Comparison of ENCODE assay signal across 12 cellular contexts in the genomic region with DNA sequence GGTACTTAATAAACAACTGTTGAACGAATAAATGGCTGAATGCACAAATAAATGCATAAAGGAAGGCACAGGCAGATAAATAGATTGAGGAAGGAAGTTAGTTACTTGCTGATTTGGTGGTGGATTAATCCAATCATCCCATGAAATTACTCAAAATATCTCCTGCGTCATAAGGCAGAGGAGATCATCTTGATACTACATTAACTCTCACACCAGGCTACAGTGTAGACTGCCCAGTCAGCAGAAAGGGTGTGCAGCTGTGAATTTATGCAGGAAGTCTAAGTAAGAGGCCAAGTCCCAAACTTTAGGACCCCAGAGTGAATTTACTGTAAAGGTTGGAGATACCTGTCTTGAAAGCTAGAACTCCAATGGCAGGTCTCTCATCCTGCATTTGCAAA. TPM values are rescaled to one million over a fixed set of nuclear protein-coding genes. Genes with fewer than 3 reads are reported as not detected.
DNase-seq lines count a peak whose midpoint lies in the region; ATAC-seq and TF ChIP-seq lines count a peak whose summit lies in the region.
"Had no signal": no experiment of that assay in that cellular context is flagged by ENCODE, and none has a peak within 500 bp of the region (broad histone marks: within the 10 kb centered on the region; RNA-seq: fewer than 3 reads in every experiment).

No MANE protein-coding gene starts in this region.

- no peak overlapping the region for H3K23ac ChIP-seq in H9 (ENCODE audit: insufficient read length, low read depth, low read length)

- H3K23me2 ChIP-seq in H9 (ENCODE audit: insufficient read length, low read depth, low read length, poor library complexity, severe bottlenecking), result no peaks in the 10 kb centered on the region

- H3K9ac ChIP-seq in rectal smooth muscle tissue (ENCODE audit: low read length) (no peak overlapping the region), H9 (ENCODE audit: extremely low read depth, insufficient read length, low read length) (no peak overlapping the region)

- H3K9me3 Mint-ChIP-seq in MCF 10A (ENCODE audit: unreplicated experiment), result no peaks in the 10 kb centered on the region
- no peaks in the 10 kb centered on the region for H3K9me3 Mint-ChIP-seq in H9

- CTCF ChIA-PET in AG04450 (lab: Charles Lee) (interaction anchor here (1.0 kb wide), 1 partner anchor 274 kb away, joined by 3 read pairs; no protein-coding TSS in a partner anchor), MCF 10A (lab: Yijun Ruan, JAX) (interaction anchor here (0.6 to 4.3 kb wide), 10 partner anchors 18 to 157 kb away, joined by 3 to 23 read pairs (median 3); no protein-coding TSS in a partner anchor)

- H3K27me3 Mint-ChIP-seq in MCF 10A (ENCODE audit: insufficient read depth, unreplicated experiment) (no peaks in the 10 kb centered on the region), H9 (ENCODE audit: low read depth) (no peaks in the 10 kb centered on the region; the same call in 1 of the 2 replicates)

- H3K79me2 ChIP-seq in hepatocyte (peaks cover 26% of the 10 kb centered on the region), H9 (ENCODE audit: insufficient read depth, low read length) (no peaks in the 10 kb centered on the region)

- H3K4ac ChIP-seq in H9 (ENCODE audit: low read depth, low read length), result no peak overlapping the region

- no peak overlapping the region for H3K14ac ChIP-seq in H9 (ENCODE audit: insufficient read depth, low read length)

- intact Hi-C loops in MCF 10A (cut with micrococcal nuclease) (loop anchor here (1.0 to 2.0 kb wide), 4 partner anchors 28 to 212 kb away; no protein-coding TSS in a partner anchor), mucosa of descending colon (cut with DNase I, micrococcal nuclease) (no loop called here)

- H2BK20ac ChIP-seq in H9 (ENCODE audit: low read depth, low read length, poor library complexity, severe bottlenecking), result no peak overlapping the region

- H3K36me3 ChIP-seq in hepatocyte (replicated peaks; ENCODE audit: insufficient read depth, low read depth) (no peaks in the 10 kb centered on the region), rectal smooth muscle tissue (ENCODE audit: control insufficient read depth, insufficient read depth, low read length) (no peaks in the 10 kb centered on the region), mucosa of descending colon (ENCODE audit: low read depth) (no peaks in the 10 kb centered on the region)

- H3K27ac ChIP-seq in AG04450 (ENCODE audit: low read depth, low read length) (peak overlapping the region; percentile 94), hepatocyte (peak overlapping the region; percentile 86), rectal smooth muscle tissue (ENCODE audit: low read depth, low read length) (peak overlapping the region; percentile 66), H9 (ENCODE audit: insufficient read length, low read depth, low read length) (no peak overlapping the region)
- H3K27ac ChIP-seq: HL-60 had no signal

- peaks cover 41% of the 10 kb centered on the region for H3K4me1 ChIP-seq in hepatocyte (ENCODE audit: insufficient read depth)
- H3K4me1 ChIP-seq in rectal smooth muscle tissue (ENCODE audit: control insufficient read depth, insufficient read depth, low read length), result peaks cover 52% of the 10 kb centered on the region
- peaks cover 4% of the 10 kb centered on the region; the same call in 1 of the 2 replicates for H3K4me1 ChIP-seq in H9 (ENCODE audit: insufficient read depth, low read length)
- H3K4me1 ChIP-seq in mucosa of descending colon (ENCODE audit: low read depth), result no peaks in the 10 kb centered on the region

- ATAC-seq in GM18861 (IDR thresholded peaks at IDR 0.05; ENCODE audit: unreplicated experiment) (no peak), mucosa of descending colon (no peak)

- no peak overlapping the region for H2AFZ ChIP-seq in hepatocyte
- no peak overlapping the region for H2AFZ ChIP-seq in H9 (ENCODE audit: low read length)

- no peak overlapping the region for H2BK12ac ChIP-seq in H9 (ENCODE audit: insufficient read length, low read depth, low read length)

- H3K56ac ChIP-seq in H9 (ENCODE audit: insufficient read length, low read depth, low read length), result no peak overlapping the region

- no peak for TF ChIP-seq CTCF in AG04450 (IDR thresholded peaks at IDR 0.05; ENCODE audit: low read depth, low read length)
- TF ChIP-seq CTCF in MCF 10A (IDR thresholded peaks at IDR 0.05; ENCODE audit: unreplicated experiment), result no peak
- no peak for TF ChIP-seq CTCF in hepatocyte (IDR thresholded peaks at IDR 0.05; ENCODE audit: poor library complexity)
- no peak for TF ChIP-seq CTCF in H9 (conservative IDR thresholded peaks at IDR 0.05)
- no peak for TF ChIP-seq CTCF in mucosa of descending colon (IDR thresholded peaks at IDR 0.05)

- no peaks in the 10 kb centered on the region for H3K9me2 ChIP-seq in hepatocyte (replicated peaks; ENCODE audit: insufficient read depth)

- H3K27ac Mint-ChIP-seq in MCF 10A (ENCODE audit: low read depth, unreplicated experiment) (peak overlapping the region; percentile 83), H9 (no peak overlapping the region; a peak in 1 of 7 replicates)

- H2BK120ac ChIP-seq in H9 (ENCODE audit: low read depth, low read length, poor library complexity, severe bottlenecking), result no peak overlapping the region

- POLR2A ChIA-PET in AG04450 (lab: Yijun Ruan, JAX) (interaction anchor here (0.7 to 1.9 kb wide), 9 partner anchors 10 to 315 kb away, joined by 3 to 12 read pairs (median 5); no protein-coding TSS in a partner anchor), MCF 10A (lab: Yijun Ruan, JAX) (interaction anchor here (0.6 to 6.5 kb wide), 16 partner anchors 18 to 345 kb away, joined by 3 to 84 read pairs (median 6); no protein-coding TSS in a partner anchor)

- H3K4me2 ChIP-seq in hepatocyte (peak overlapping the region; percentile 15), H9 (ENCODE audit: insufficient read depth, insufficient read length, low read length) (no peak overlapping the region)

- peaks cover 70% of the 10 kb centered on the region for H3K4me1 Mint-ChIP-seq in MCF 10A (ENCODE audit: insufficient read depth, unreplicated experiment)
- H3K4me1 Mint-ChIP-seq in H9, result peaks cover 10 to 24% of the 10 kb centered on the region in 2 experiments

- H2AK5ac ChIP-seq in H9 (ENCODE audit: insufficient read length, low read length), result no peak overlapping the region

- H3T11ph ChIP-seq in H9 (ENCODE audit: low read length), result no peak overlapping the region

- no peaks in the 10 kb centered on the region for H3K9me3 ChIP-seq in AG04450 (ENCODE audit: control insufficient read depth, insufficient read depth, low read length)
- no peaks in the 10 kb centered on the region for H3K9me3 ChIP-seq in hepatocyte (ENCODE audit: low read depth)
- no peaks in the 10 kb centered on the region for H3K9me3 ChIP-seq in H9 (ENCODE audit: control insufficient read depth, low read depth, low read length)
- H3K9me3 ChIP-seq in mucosa of descending colon, result no peaks in the 10 kb centered on the region

- H3K4me3 ChIP-seq in AG04450 (ENCODE audit: low read depth, low read length), result no peak overlapping the region
- no peak overlapping the region for H3K4me3 ChIP-seq in hepatocyte
- no peak overlapping the region for H3K4me3 ChIP-seq in rectal smooth muscle tissue (ENCODE audit: low read length)
- no peak overlapping the region for H3K4me3 ChIP-seq in mucosa of descending colon

- no peak overlapping the region for H2BK15ac ChIP-seq in H9 (ENCODE audit: low read depth, low read length)

- H3K4me3 Mint-ChIP-seq in MCF 10A (ENCODE audit: unreplicated experiment) (no peak overlapping the region), H9 (no peak overlapping the region)

- H3K36me3 Mint-ChIP-seq in MCF 10A (ENCODE audit: insufficient read depth, unreplicated experiment) (no peaks in the 10 kb centered on the region), H9 (ENCODE audit: insufficient read depth in 1 of 3, low read depth in 3 of 3) (no peaks in the 10 kb centered on the region)

- H3K79me1 ChIP-seq in H9 (ENCODE audit: insufficient read depth, low read depth, low read length, poor library complexity, severe bottlenecking), result no peaks in the 10 kb centered on the region

- DNase-seq in AG04450 (ENCODE audit: low read depth, low spot score) (no peak), MCF 10A (ENCODE audit: unreplicated experiment) (no peak), hepatocyte (ENCODE audit: low spot score) (no peak), H9 (no peak), UCSD-AML1 (lab: John Stamatoyannopoulos, UW; ENCODE audit: unreplicated experiment) (no peak), mucosa of descending colon (no peak)
- DNase-seq: activated T-cell treated with anti-CD3 and anti-CD28 coated beads, Interleukin-2, amount 50 U/mL, for 48 hours; erythroblast had no signal

- 91% methylated on average over 2 of the region's 2 CpGs for WGBS in hepatocyte (ENCODE audit: low lambda C conversion rate, missing lambda C conversion rate)
- no CpG with 5 or more reads among the region's 2 CpGs for WGBS in H9 (ENCODE audit: extremely low coverage, insufficient read length, low lambda C conversion rate)

- no peak overlapping the region for H4K91ac ChIP-seq in H9 (ENCODE audit: insufficient read length, low read depth, low read length)

- H3K27me3 ChIP-seq in AG04450 (ENCODE audit: control insufficient read depth, insufficient read depth, low read length), result no peaks in the 10 kb centered on the region
- H3K27me3 ChIP-seq in hepatocyte, result no peaks in the 10 kb centered on the region
- H3K27me3 ChIP-seq in rectal smooth muscle tissue (ENCODE audit: control insufficient read depth, insufficient read depth, low read length), result no peaks in the 10 kb centered on the region
- H3K27me3 ChIP-seq in H9 (ENCODE audit: insufficient read depth, low read length), result no peaks in the 10 kb centered on the region

- no peak overlapping the region for H4K8ac ChIP-seq in H9 (replicated peaks; ENCODE audit: insufficient read length, low read depth, low read length)

- H4K5ac ChIP-seq in H9 (ENCODE audit: insufficient read length, low read depth, low read length), result no peak overlapping the region

- no TSS peak for BruUV-seq in MCF 10A (replicated peaks; lab: Mats Ljungman, UMichigan)

- H3K18ac ChIP-seq in H9 (ENCODE audit: insufficient read length, low read depth, low read length), result no peak overlapping the region

- H4K20me1 ChIP-seq in hepatocyte (ENCODE audit: insufficient read depth, poor library complexity, severe bottlenecking), result no peaks in the 10 kb centered on the region
- no peaks in the 10 kb centered on the region for H4K20me1 ChIP-seq in H9 (ENCODE audit: control insufficient read depth, insufficient read depth, insufficient read length)

- H2BK5ac ChIP-seq in H9 (ENCODE audit: insufficient read length, low read length), result no peak overlapping the region

RNA-seq across cellular contexts. Expression of a gene that starts 38.6 kb away (rescaled TPM):
- 14.2 and 14.7 TPM in 2 replicates for polyA plus RNA-seq in AG04450 (2011; rRNA removed)
- 59.4 and 65.0 TPM in 2 replicates for polyA minus RNA-seq in AG04450 (2011; rRNA and poly(A)+ RNA removed)
- 9.6 and 11.4 TPM in 2 replicates for total RNA-seq in MCF 10A (2022)
- total RNA-seq in hepatocyte, result 21.1 and 30.3 TPM in 2 replicates
- polyA plus RNA-seq in hepatocyte, result 8.5 TPM in 2 replicates
- 3.2 and 3.4 TPM in 2 replicates for total RNA-seq in H9 (2021)
- 10 to 100 TPM in 1 of 3 donors, 1 to 10 TPM in 2; 4.3 to 66.3 (median 7.0) TPM for total RNA-seq in mucosa of descending colon
- total RNA-seq: NCI-H460 had no signal
